26 cellular contexts compared by ENCODE assay signal in the genomic region with DNA sequence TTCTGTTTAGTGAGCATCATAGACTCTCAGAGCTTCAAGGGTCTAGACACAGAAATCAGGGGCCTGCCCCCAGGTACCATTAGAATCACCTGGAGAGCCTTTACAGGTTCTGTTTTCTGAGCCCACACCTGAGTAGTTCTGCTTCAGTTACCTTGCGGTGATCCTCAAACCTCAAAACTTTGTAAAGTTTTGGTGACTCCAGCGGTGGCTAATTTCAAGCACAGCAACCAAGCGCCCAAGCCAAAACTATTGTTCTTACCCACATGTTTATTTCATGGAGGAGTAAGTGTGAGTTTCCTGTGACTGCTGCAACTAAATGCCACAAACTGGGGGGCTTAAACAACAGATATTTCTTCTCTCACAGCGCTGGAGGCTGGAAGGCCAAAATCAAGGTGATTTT.
"Had no signal": no experiment of that assay in that cellular context is flagged by ENCODE, and none has a peak within 500 bp of the region (broad histone marks: within the 10 kb centered on the region; RNA-seq: fewer than 3 reads in every experiment).

No MANE protein-coding gene starts in this region.

- FAIRE-seq: endometrium, frontal cortex had no signal

- H3K4me2 ChIP-seq: smooth muscle cell had no signal

- H3K27ac Mint-ChIP-seq: effector memory CD8-positive, alpha-beta T cell; immature natural killer cell; mesothelial cell of epicardium; natural killer cell treated with Interleukin-12 subunit alpha and Interleukin-12 subunit beta and Interleukin-15 and Interleukin-18, amount 100 ng/mL, for 72 hours; type B pancreatic cell had no signal

- H3K9me3 Mint-ChIP-seq: natural killer cell treated with Interleukin-12 subunit alpha and Interleukin-12 subunit beta and Interleukin-15 and Interleukin-18, amount 100 ng/mL, for 72 hours; type B pancreatic cell had no signal

- H3K36me3 ChIP-seq: neutrophil, prostate gland, right atrium auricular region, stomach, tibial artery had no signal

- H3K27ac ChIP-seq: neutrophil, prostate gland, right atrium auricular region, stomach, testis, tibial artery had no signal

- H3K27me3 ChIP-seq: right atrium auricular region, testis had no signal

- H3K4me3 ChIP-seq: mucosa of descending colon, prostate gland, right atrium auricular region, smooth muscle cell, stomach, testis, tibial artery had no signal

- H3K9me3 ChIP-seq: mucosa of descending colon, neutrophil, prostate gland, testis, tibial artery had no signal

- H3K4me1 Mint-ChIP-seq: immature natural killer cell, naive B cell had no signal

- ATAC-seq: effector memory CD8-positive, alpha-beta T cell; left lobe of liver; mucosa of descending colon; natural killer cell treated with Interleukin-12 subunit alpha and Interleukin-12 subunit beta and Interleukin-15 and Interleukin-18, amount 100 ng/mL, for 72 hours had no signal

- H3K36me3 Mint-ChIP-seq: immature natural killer cell; mesothelial cell of epicardium; natural killer cell treated with Interleukin-12 subunit alpha and Interleukin-12 subunit beta and Interleukin-15 and Interleukin-18, amount 100 ng/mL, for 72 hours; type B pancreatic cell had no signal

- DNase-seq: cortex of kidney; effector memory CD8-positive, alpha-beta T cell; hypothalamus; immature natural killer cell; islet precursor cell; mesenchymal stem cell; mucosa of descending colon; naive B cell; stimulated activated CD4-positive, alpha-beta T cell treated with anti-CD3 and anti-CD28 coated beads, Interleukin-12 subunit alpha, Interleukin-12 subunit beta, amount 100 ng/mL, for 4 hours; stimulated activated CD4-positive, alpha-beta T cell treated with anti-CD3 and anti-CD28 coated beads, Interleukin-1b, Interleukin-23, amount 100 ng/mL, for 48 hours; stimulated activated CD4-positive, alpha-beta T cell treated with anti-CD3 and anti-CD28 coated beads, Interleukin-4, amount 100 ng/mL, for 1 hour; stimulated activated CD8-positive, alpha-beta memory T cell treated with anti-CD3 and anti-CD28 coated beads, Interleukin-4, amount 100 ng/mL, for 48 hours; stimulated activated naive CD4-positive, alpha-beta T cell treated with Interleukin-2 at 50 U/mL for 16 hours; stomach; testis; tibial artery had no signal

- H3K4me3 Mint-ChIP-seq: effector memory CD8-positive, alpha-beta T cell; immature natural killer cell; mesothelial cell of epicardium; naive B cell; natural killer cell treated with Interleukin-12 subunit alpha and Interleukin-12 subunit beta and Interleukin-15 and Interleukin-18, amount 100 ng/mL, for 72 hours; type B pancreatic cell had no signal
